1 cellular context compared by ENCODE assay signal in genomic region chr19:579842-580155, GRCh38.
TF ChIP-seq lines count a peak whose summit lies in the region.

No MANE protein-coding gene starts in this region.

TF ChIP-seq in H1, 55 proteins besides CTCF, POLR2A, EP300 and RAD21:
- TF ChIP-seq JUN (IDR thresholded peaks at IDR 0.05; ENCODE audit: low read depth, low read length) (no peak), CREB1 (IDR thresholded peaks at IDR 0.05) (no peak), HDAC6 (IDR thresholded peaks at IDR 0.05; ENCODE audit: low read depth, low read length) (no peak), RBBP5 (IDR thresholded peaks at IDR 0.05; ENCODE audit: borderline replicate concordance, low read depth, low read length) (no peak), RFX5 (IDR thresholded peaks at IDR 0.05; ENCODE audit: borderline replicate concordance, low read depth, low read length) (no peak), KDM1A (IDR thresholded peaks at IDR 0.05; ENCODE audit: borderline replicate concordance, low read length) (no peak), PHF8 (conservative IDR thresholded peaks at IDR 0.05; ENCODE audit: low read depth, low read length) (no peak), JUND (IDR thresholded peaks at IDR 0.05; ENCODE audit: low read length) (no peak), RNF2 (IDR thresholded peaks at IDR 0.05; ENCODE audit: borderline replicate concordance, low read depth, low read length, missing control alignments, poor library complexity, severe bottlenecking) (no peak), MAFK (IDR thresholded peaks at IDR 0.05; ENCODE audit: low read depth, low read length) (no peak), YY1 (IDR thresholded peaks at IDR 0.05; ENCODE audit: low read depth, low read length) (no peak), TAF7 (optimal IDR thresholded peaks at IDR 0.05; ENCODE audit: borderline replicate concordance, low read depth, low read length) (no peak), SP4 (IDR thresholded peaks at IDR 0.05; ENCODE audit: low read length) (no peak), SIN3A (conservative IDR thresholded peaks at IDR 0.05 in 1 of 2, IDR thresholded peaks at IDR 0.05 in 1 of 2; ENCODE audit: low read depth in 1 of 2, low read length in 2 of 2) (no peak)
- TF ChIP-seq, protein P1, sequence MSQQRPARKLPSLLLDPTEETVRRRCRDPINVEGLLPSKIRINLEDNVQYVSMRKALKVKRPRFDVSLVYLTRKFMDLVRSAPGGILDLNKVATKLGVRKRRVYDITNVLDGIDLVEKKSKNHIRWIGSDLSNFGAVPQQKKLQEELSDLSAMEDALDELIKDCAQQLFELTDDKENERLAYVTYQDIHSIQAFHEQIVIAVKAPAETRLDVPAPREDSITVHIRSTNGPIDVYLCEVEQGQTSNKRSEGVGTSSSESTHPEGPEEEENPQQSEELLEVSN (IDR thresholded peaks at IDR 0.05), result no peak
